In genomic region chr14:101499080-101499479, GRCh38 we compare ENCODE assay signal across 28 cellular contexts.
DNase-seq lines count a peak whose midpoint lies in the region; ATAC-seq, FAIRE-seq and TF ChIP-seq lines count a peak whose summit lies in the region.
"Had no signal": no experiment of that assay in that cellular context is flagged by ENCODE, and none has a peak within 500 bp of the region (broad histone marks: within the 10 kb centered on the region; RNA-seq: fewer than 3 reads in every experiment).

No MANE protein-coding gene starts in this region.

- no peaks in the 10 kb centered on the region for H3K4me1 Mint-ChIP-seq in activated naive CD8-positive, alpha-beta T cell treated with anti-CD3 and anti-CD28 coated beads, Interleukin-2, amount 10 ng/mL, durations not matched to agents 7 days and 5 days
- H3K4me1 Mint-ChIP-seq in activated naive CD8-positive, alpha-beta T cell treated with anti-CD3 and anti-CD28 coated beads, Interleukin-2, amount 50 U/mL, for 24 hours: no peaks in the 10 kb centered on the region
- H3K4me1 Mint-ChIP-seq: naive thymus-derived CD8-positive, alpha-beta T cell; stimulated activated effector memory CD8-positive, alpha-beta T cell treated with anti-CD3 and anti-CD28 coated beads, Interleukin-12 subunit alpha, Interleukin-12 subunit beta, amount 100 ng/mL, for 72 hours had no signal

- H3K36me3 Mint-ChIP-seq in activated naive CD8-positive, alpha-beta T cell treated with anti-CD3 and anti-CD28 coated beads, Interleukin-2, amount 10 ng/mL, durations not matched to agents 7 days and 5 days: no peaks in the 10 kb centered on the region
- no peaks in the 10 kb centered on the region for H3K36me3 Mint-ChIP-seq in activated naive CD8-positive, alpha-beta T cell treated with anti-CD3 and anti-CD28 coated beads, Interleukin-2, amount 50 U/mL, for 24 hours (ENCODE audit: low read depth)
- H3K36me3 Mint-ChIP-seq: stimulated activated effector memory CD8-positive, alpha-beta T cell treated with anti-CD3 and anti-CD28 coated beads, Interleukin-12 subunit alpha, Interleukin-12 subunit beta, amount 100 ng/mL, for 72 hours had no signal

- H3K27ac Mint-ChIP-seq in activated naive CD8-positive, alpha-beta T cell treated with anti-CD3 and anti-CD28 coated beads, Interleukin-2, amount 10 ng/mL, durations not matched to agents 7 days and 5 days: no peak overlapping the region
- no peak overlapping the region for H3K27ac Mint-ChIP-seq in activated naive CD8-positive, alpha-beta T cell treated with anti-CD3 and anti-CD28 coated beads, Interleukin-2, amount 50 U/mL, for 24 hours
- H3K27ac Mint-ChIP-seq: activated T-cell treated with anti-CD3 and anti-CD28 coated beads, Interleukin-2, amount 50 U/mL, for 24 hours; CD4-positive, alpha-beta T cell; stimulated activated effector memory CD8-positive, alpha-beta T cell treated with anti-CD3 and anti-CD28 coated beads, Interleukin-12 subunit alpha, Interleukin-12 subunit beta, amount 100 ng/mL, for 72 hours had no signal

- no peaks in the 10 kb centered on the region for H3K36me3 ChIP-seq in neuronal stem cell (replicated peaks in 1 of 2; ENCODE audit: control insufficient read depth in 2 of 2, insufficient read depth in 2 of 2, low read length in 2 of 2)
- H3K36me3 ChIP-seq: esophagus squamous epithelium had no signal

- FAIRE-seq in urothelium cell line (lab: Jason Lieb, UNC): no peak
- FAIRE-seq: A204.1, D721Med had no signal

- no peak overlapping the region for H3K4me3 ChIP-seq in dorsolateral prefrontal cortex
- no peak overlapping the region for H3K4me3 ChIP-seq in neuronal stem cell (ENCODE audit: low read length in 2 of 2)
- H3K4me3 ChIP-seq: esophagus squamous epithelium, hepatocyte had no signal

- H3K9me3 Mint-ChIP-seq in activated naive CD8-positive, alpha-beta T cell treated with anti-CD3 and anti-CD28 coated beads, Interleukin-2, amount 10 ng/mL, durations not matched to agents 7 days and 5 days: no peaks in the 10 kb centered on the region
- no peaks in the 10 kb centered on the region for H3K9me3 Mint-ChIP-seq in activated naive CD8-positive, alpha-beta T cell treated with anti-CD3 and anti-CD28 coated beads, Interleukin-2, amount 50 U/mL, for 24 hours
- H3K9me3 Mint-ChIP-seq: activated T-cell treated with anti-CD3 and anti-CD28 coated beads, Interleukin-2, amount 50 U/mL, for 24 hours; CD4-positive, alpha-beta T cell; stimulated activated effector memory CD8-positive, alpha-beta T cell treated with anti-CD3 and anti-CD28 coated beads, Interleukin-12 subunit alpha, Interleukin-12 subunit beta, amount 100 ng/mL, for 72 hours had no signal

- H3K4me2 ChIP-seq in neuronal stem cell (ENCODE audit: insufficient read depth, low read length, poor library complexity, severe bottlenecking): no peak overlapping the region
- H3K4me2 ChIP-seq: hepatocyte, KMS-11 had no signal

- H3K4me3 Mint-ChIP-seq in activated naive CD8-positive, alpha-beta T cell treated with anti-CD3 and anti-CD28 coated beads, Interleukin-2, amount 10 ng/mL, durations not matched to agents 7 days and 5 days: no peak overlapping the region
- no peak overlapping the region for H3K4me3 Mint-ChIP-seq in activated naive CD8-positive, alpha-beta T cell treated with anti-CD3 and anti-CD28 coated beads, Interleukin-2, amount 50 U/mL, for 24 hours
- H3K4me3 Mint-ChIP-seq: activated T-cell treated with anti-CD3 and anti-CD28 coated beads, Interleukin-2, amount 50 U/mL, for 24 hours; CD4-positive, alpha-beta T cell; naive thymus-derived CD8-positive, alpha-beta T cell; stimulated activated effector memory CD8-positive, alpha-beta T cell treated with anti-CD3 and anti-CD28 coated beads, Interleukin-12 subunit alpha, Interleukin-12 subunit beta, amount 100 ng/mL, for 72 hours had no signal

- H3K18ac ChIP-seq in neuronal stem cell (ENCODE audit: low read length): peak overlapping the region; percentile 13

- no peak overlapping the region for H3K14ac ChIP-seq in neuronal stem cell (ENCODE audit: low read length)

- H3K4me1 ChIP-seq in neuronal stem cell (ENCODE audit: control insufficient read depth in 2 of 2, insufficient read depth in 1 of 2, low read depth in 1 of 2, low read length in 2 of 2): peaks cover 15 to 20% of the 10 kb centered on the region in 2 donors

- H3K27ac ChIP-seq in dorsolateral prefrontal cortex (no peak overlapping the region), neuronal stem cell (replicated peaks; ENCODE audit: low read length) (no peak overlapping the region)
- H3K27ac ChIP-seq: esophagus squamous epithelium, hepatocyte, KMS-11 had no signal

- no peak overlapping the region for H3K4ac ChIP-seq in neuronal stem cell (ENCODE audit: low read length)

- H3K23ac ChIP-seq in neuronal stem cell (ENCODE audit: low read depth, low read length, poor library complexity): no peak overlapping the region

- DNase-seq in activated naive CD8-positive, alpha-beta T cell treated with anti-CD3 and anti-CD28 coated beads, Interleukin-2, amount 10 ng/mL, durations not matched to agents 7 days and 5 days: peak; percentile 11
- DNase-seq in activated naive CD8-positive, alpha-beta T cell treated with anti-CD3 and anti-CD28 coated beads, Interleukin-2, amount 50 U/mL, for 24 hours: no peak
- DNase-seq in dorsolateral prefrontal cortex: peak in 6 of 10 donors; percentile 5 to 30 (median 22)
- no peak for DNase-seq in neuronal stem cell (ENCODE audit: low spot score)
- peak; percentile 36 for DNase-seq in ureter (ENCODE audit: low spot score)
- no peak for DNase-seq in RKO (ENCODE audit: low spot score)
- DNase-seq in urothelium cell line (ENCODE audit: low spot score): no peak
- DNase-seq: activated CD4-positive, alpha-beta T cell treated with anti-CD3 and anti-CD28 coated beads for 48 hours; activated CD8-positive, alpha-beta memory T cell treated with anti-CD3 and anti-CD28 coated beads for 24 hours; activated naive CD4-positive, alpha-beta T cell treated with Interleukin-2 at 50 U/mL for 16 hours; activated T-cell treated with anti-CD3 and anti-CD28 coated beads, Interleukin-2, amount 50 U/mL, for 24 hours; esophagus squamous epithelium; foreskin melanocyte; MM.1S; NCI-H1417 treated with DMSO at 0.1 percent for 48 hours; NCI-H446 treated with DMSO at 0.1 percent for 48 hours; occipital lobe; retina; stimulated activated CD4-positive, alpha-beta T cell treated with anti-CD3 and anti-CD28 coated beads, Interleukin-12 subunit alpha, Interleukin-12 subunit beta, amount 100 ng/mL, for 4 hours; stimulated activated CD4-positive, alpha-beta T cell treated with anti-CD3 and anti-CD28 coated beads, Interleukin-4, amount 100 ng/mL, for 24 hours had no signal

- H2BK12ac ChIP-seq in neuronal stem cell (ENCODE audit: low read length): no peak overlapping the region

- H2BK5ac ChIP-seq in neuronal stem cell (ENCODE audit: low read length): no peak overlapping the region

- no CpG with 5 or more reads among the region's 11 CpGs for WGBS in neuronal stem cell (ENCODE audit: extremely low coverage in 2 of 2, insufficient read length in 2 of 2, insufficient replicate concordance in 1 of 2), 2 donors

- H2AK5ac ChIP-seq in neuronal stem cell (ENCODE audit: low read depth, low read length): peak overlapping the region; percentile 47

- H2AFZ ChIP-seq in neuronal stem cell (ENCODE audit: low read length): no peak overlapping the region
- H2AFZ ChIP-seq: hepatocyte had no signal

- H2BK15ac ChIP-seq in neuronal stem cell (ENCODE audit: low read length): no peak overlapping the region

- no peak for TF ChIP-seq CTCF in dorsolateral prefrontal cortex (IDR thresholded peaks at IDR 0.05 in 54 of 56, conservative IDR thresholded peaks at IDR 0.05 in 2 of 56; ENCODE audit: low read depth in 1 of 56, partially characterized antibody in 56 of 56)

- no peak for ATAC-seq in activated naive CD8-positive, alpha-beta T cell treated with anti-CD3 and anti-CD28 coated beads, Interleukin-2, amount 10 ng/mL, durations not matched to agents 7 days and 5 days (ENCODE audit: low read depth)
- no peak for ATAC-seq in activated naive CD8-positive, alpha-beta T cell treated with anti-CD3 and anti-CD28 coated beads, Interleukin-2, amount 50 U/mL, for 24 hours
- no peak for ATAC-seq in HG03571 (IDR thresholded peaks at IDR 0.05; ENCODE audit: unreplicated experiment)
- ATAC-seq: naive thymus-derived CD8-positive, alpha-beta T cell; stimulated activated effector memory CD8-positive, alpha-beta T cell treated with anti-CD3 and anti-CD28 coated beads, Interleukin-12 subunit alpha, Interleukin-12 subunit beta, amount 100 ng/mL, for 72 hours had no signal

- H3K27me3 Mint-ChIP-seq in activated naive CD8-positive, alpha-beta T cell treated with anti-CD3 and anti-CD28 coated beads, Interleukin-2, amount 10 ng/mL, durations not matched to agents 7 days and 5 days: peaks cover 5% of the 10 kb centered on the region
- H3K27me3 Mint-ChIP-seq in activated naive CD8-positive, alpha-beta T cell treated with anti-CD3 and anti-CD28 coated beads, Interleukin-2, amount 50 U/mL, for 24 hours: peaks cover 14% of the 10 kb centered on the region

- peaks cover 0 to 37% (median 0%) of the 10 kb centered on the region in 45 donors for H3K27me3 ChIP-seq in dorsolateral prefrontal cortex
- peaks cover 0 to 35% (median 16%) of the 10 kb centered on the region in 3 experiments for H3K27me3 ChIP-seq in neuronal stem cell (ENCODE audit: control insufficient read depth in 3 of 3, insufficient read depth in 3 of 3, low read depth in 1 of 3, low read length in 3 of 3)
- H3K27me3 ChIP-seq: hepatocyte had no signal

- intact Hi-C loops in dorsolateral prefrontal cortex (cut with DNase I): no loop called here

- no peak overlapping the region for H3K9ac ChIP-seq in neuronal stem cell (ENCODE audit: low read depth, low read length, poor library complexity)
- H3K9ac ChIP-seq: KMS-11 had no signal

- H4K8ac ChIP-seq in neuronal stem cell (ENCODE audit: low read depth, low read length): no peak overlapping the region

- POLR2A ChIA-PET in activated naive CD8-positive, alpha-beta T cell treated with anti-CD3 and anti-CD28 coated beads, Interleukin-2, amount 10 ng/mL, durations not matched to agents 7 days and 5 days (lab: Charles Lee): no interaction called here

- H2BK120ac ChIP-seq in neuronal stem cell (ENCODE audit: low read depth, low read length): no peak overlapping the region

- H3K79me1 ChIP-seq in neuronal stem cell (ENCODE audit: low read depth, low read length): no peaks in the 10 kb centered on the region

- H4K91ac ChIP-seq in neuronal stem cell (ENCODE audit: low read depth, low read length, poor library complexity): no peak overlapping the region

- H3K9me3 ChIP-seq in neuronal stem cell (replicated peaks in 1 of 2; ENCODE audit: control insufficient read depth in 2 of 2, insufficient read depth in 1 of 2, low read depth in 1 of 2, low read length in 2 of 2): peaks cover 0 to 13% of the 10 kb centered on the region in 2 donors

Comparison
In these comparisons a context has a peak if more than half of its experiments do, and no peak if none do; other contexts are left out.
1. DNase-seq: peak in activated naive CD8-positive, alpha-beta T cell treated with anti-CD3 and anti-CD28 coated beads, Interleukin-2, amount 10 ng/mL, durations not matched to agents 7 days and 5 days (single experiment), dorsolateral prefrontal cortex (6 of 10) and ureter (single experiment); none in activated naive CD8-positive, alpha-beta T cell treated with anti-CD3 and anti-CD28 coated beads, Interleukin-2, amount 50 U/mL, for 24 hours (single experiment), neuronal stem cell (single experiment), RKO (single experiment) and urothelium cell line (single experiment).